In the genomic region with DNA sequence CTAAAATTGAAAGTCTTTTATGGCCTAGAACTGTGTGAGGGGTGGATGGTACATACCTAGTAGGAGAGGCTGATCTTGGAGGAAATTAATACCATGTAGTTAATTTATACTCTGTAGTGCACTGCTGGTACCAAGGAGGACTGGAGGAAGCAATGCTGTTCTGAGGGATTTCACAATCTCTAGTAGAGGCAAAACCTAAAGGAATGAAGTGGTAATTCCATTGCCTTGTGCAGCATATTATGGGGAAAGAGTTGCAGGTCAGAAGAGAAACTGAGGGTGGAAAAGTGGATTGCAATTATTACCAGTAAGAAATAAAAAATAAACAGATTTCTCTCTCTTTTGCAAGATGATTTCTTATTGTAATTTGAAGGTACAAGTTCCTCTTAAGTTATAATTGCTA, we compare ENCODE assay signal across 11 cellular contexts. TPM values are rescaled to one million over a fixed set of nuclear protein-coding genes. Genes with fewer than 3 reads are reported as not detected.
DNase-seq lines count a peak whose midpoint lies in the region; ATAC-seq, FAIRE-seq and TF ChIP-seq lines count a peak whose summit lies in the region.
"Had no signal": no experiment of that assay in that cellular context is flagged by ENCODE, and none has a peak within 500 bp of the region (broad histone marks: within the 10 kb centered on the region; RNA-seq: fewer than 3 reads in every experiment).

No MANE protein-coding gene starts in this region.

- H2AFZ ChIP-seq in GM23248 (no peak overlapping the region), SU-DHL-6 (ENCODE audit: low read depth, low read length, severe bottlenecking) (no peak overlapping the region)

- H3K9ac ChIP-seq in GM23248 (peak overlapping the region; percentile 10; the same call in 1 of the 2 replicates), SU-DHL-6 (ENCODE audit: low read length) (0 out of 2 replicates have a peak overlapping the region, but pooled peaks have one; percentile 16)

- H4K20me1 ChIP-seq in GM23248 (ENCODE audit: insufficient read depth) (no peaks in the 10 kb centered on the region), SU-DHL-6 (ENCODE audit: low read depth, low read length) (no peaks in the 10 kb centered on the region; the same call in 1 of the 2 replicates)

- 0 out of 2 replicates have a peak overlapping the region, but pooled peaks have one; percentile 5 for H3K27ac ChIP-seq in GM23248
- H3K27ac ChIP-seq in SU-DHL-6 (ENCODE audit: low read depth, low read length): no peak overlapping the region
- H3K27ac ChIP-seq: cardiac muscle cell had no signal

- peaks cover 72% of the 10 kb centered on the region for H3K79me2 ChIP-seq in GM23248 (ENCODE audit: insufficient read depth)
- peaks cover 60% of the 10 kb centered on the region for H3K79me2 ChIP-seq in SU-DHL-6 (ENCODE audit: insufficient read depth, low read length)

- no peak for FAIRE-seq in GM12892 (lab: Jason Lieb, UNC)
- FAIRE-seq: H54 had no signal

- H3K9me3 ChIP-seq in GM23248 (ENCODE audit: low read depth) (no peaks in the 10 kb centered on the region), SU-DHL-6 (ENCODE audit: insufficient read depth, low read length) (no peaks in the 10 kb centered on the region)

- H3K4me1 ChIP-seq in GM23248 (ENCODE audit: insufficient read depth): peaks cover 22% of the 10 kb centered on the region

- ATAC-seq in HG02798 (IDR thresholded peaks at IDR 0.05; ENCODE audit: poor library complexity, unreplicated experiment): no peak

- H3K4me3 ChIP-seq in AG09309 (ENCODE audit: control insufficient read depth, low read depth, low read length) (no peak overlapping the region), GM23248 (peak overlapping the region; percentile 100), SU-DHL-6 (ENCODE audit: insufficient read depth, low read length, poor library complexity, severe bottlenecking) (no peak overlapping the region), foreskin fibroblast (ENCODE audit: low read depth in 1 of 2, low read length in 2 of 2) (peak overlapping the region; percentile 66 to 97)

- TF ChIP-seq POLR2A in GM12892 (IDR thresholded peaks at IDR 0.05; ENCODE audit: low read depth, low read length): no peak

- in situ Hi-C loops in GM23248 (cut with MboI): no loop called here

- H3F3A ChIP-seq in GM23248 (ENCODE audit: insufficient read depth) (peaks cover 32% of the 10 kb centered on the region), SU-DHL-6 (ENCODE audit: insufficient read depth) (peaks cover 18% of the 10 kb centered on the region)

- no peak for TF ChIP-seq CTCF in AG09309 (IDR thresholded peaks at IDR 0.05; ENCODE audit: control insufficient read depth, insufficient read depth, low read depth, low read length, missing control alignments)
- no peak for TF ChIP-seq CTCF in SU-DHL-6 (IDR thresholded peaks at IDR 0.05; ENCODE audit: insufficient read depth, low read length, poor library complexity, severe bottlenecking)
- TF ChIP-seq CTCF in foreskin fibroblast (IDR thresholded peaks at IDR 0.05; ENCODE audit: low read depth, low read length): no peak

- no peaks in the 10 kb centered on the region for H3K36me3 ChIP-seq in GM23248 (ENCODE audit: low read depth)
- no peaks in the 10 kb centered on the region for H3K36me3 ChIP-seq in SU-DHL-6 (ENCODE audit: low read length)
- H3K36me3 ChIP-seq: cardiac muscle cell had no signal

- no peaks in the 10 kb centered on the region for H3K27me3 ChIP-seq in GM23248 (replicated peaks; ENCODE audit: insufficient read depth)
- H3K27me3 ChIP-seq in SU-DHL-6 (ENCODE audit: low read length): no peaks in the 10 kb centered on the region
- H3K27me3 ChIP-seq: cardiac muscle cell had no signal

- H3K4me2 ChIP-seq in GM23248 (ENCODE audit: unreplicated experiment) (peak overlapping the region; percentile 93), SU-DHL-6 (ENCODE audit: low read depth, low read length, poor library complexity, severe bottlenecking) (peak overlapping the region; percentile 78)

- DNase-seq in AG09309 (ENCODE audit: low read depth) (peak; percentile 20), GM23248 (peak; percentile 73), foreskin fibroblast (peak; percentile 42 to 67), NCI-H1092 treated with DMSO at 0.1 percent for 48 hours (lab: John Stamatoyannopoulos, UW) (no peak), NCI-H2029 treated with DMSO at 0.1 percent for 48 hours (lab: John Stamatoyannopoulos, UW) (no peak), GM12892 (ENCODE audit: insufficient read length) (no peak)
- DNase-seq: NCI-H187 treated with DMSO at 0.1 percent for 48 hours had no signal

- H3K9me2 ChIP-seq in GM23248 (ENCODE audit: insufficient read depth) (no peaks in the 10 kb centered on the region), SU-DHL-6 (replicated peaks; ENCODE audit: insufficient read depth, low read length) (no peaks in the 10 kb centered on the region)

RNA-seq across cellular contexts. Expression of a gene that starts 2.2 kb away (rescaled TPM):
- total RNA-seq in GM23248 (2014; rRNA removed; shearing (Covaris generic)): 28.0 and 30.1 TPM in 2 replicates
- polyA plus RNA-seq in GM23248 (2016; fragmentation: Nextera tagmentation; extraction: Ambion mirVana): 82.8 and 88.3 TPM in 2 replicates
- 35.2 TPM for polyA plus RNA-seq in GM12892 (2012; ENCODE audit: missing spikeins)

Comparison
In these comparisons a context has a peak if more than half of its experiments do, and no peak if none do; other contexts are left out.
1. DNase-seq: peak in AG09309 (single experiment), GM23248 (single experiment) and foreskin fibroblast (2 of 2); none in NCI-H1092 treated with DMSO at 0.1 percent for 48 hours (single experiment), NCI-H2029 treated with DMSO at 0.1 percent for 48 hours (single experiment) and GM12892 (single experiment).
2. H3K4me3 ChIP-seq: peak in GM23248 (single experiment) and foreskin fibroblast (2 of 2); none in AG09309 (single experiment) and SU-DHL-6 (single experiment).